12 cellular contexts compared by ENCODE assay signal in the genomic region with DNA sequence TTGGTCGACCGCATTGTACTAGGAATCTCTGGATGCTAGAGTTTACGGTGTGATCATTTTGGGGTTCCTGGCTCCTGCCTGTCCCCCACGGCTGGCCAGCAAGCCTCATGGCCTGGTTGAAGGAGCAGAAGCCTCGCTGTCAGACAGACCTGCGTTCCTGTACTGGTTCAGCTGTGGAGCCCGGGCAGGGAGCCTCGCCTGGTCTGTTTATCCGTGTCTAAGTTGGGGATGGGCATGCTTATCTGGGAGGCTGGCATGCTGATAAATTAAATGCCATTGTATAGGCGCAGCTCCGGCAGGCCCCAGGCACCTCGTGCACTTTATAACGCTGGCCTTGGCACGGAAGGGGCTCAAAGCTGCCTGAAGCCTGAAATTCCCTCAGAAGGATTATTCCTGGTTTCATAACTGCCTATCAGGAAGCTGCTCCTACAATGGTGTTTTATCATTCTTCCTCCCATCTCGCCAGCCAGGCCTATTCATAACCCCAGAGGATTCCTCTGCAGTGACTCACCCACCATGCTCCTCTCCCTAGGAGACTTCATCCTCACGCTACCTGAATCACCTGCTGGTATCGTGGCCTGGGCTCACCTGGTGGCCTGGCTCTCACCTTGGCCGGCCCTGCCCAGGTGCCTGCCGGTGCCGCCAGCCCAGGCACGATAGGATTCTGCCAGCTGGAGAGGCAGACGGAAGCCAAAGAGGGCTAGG.
DNase-seq lines count a peak whose midpoint lies in the region; TF ChIP-seq lines count a peak whose summit lies in the region.
"Had no signal": no experiment of that assay in that cellular context is flagged by ENCODE, and none has a peak within 500 bp of the region (broad histone marks: within the 10 kb centered on the region; RNA-seq: fewer than 3 reads in every experiment).

No MANE protein-coding gene starts in this region.

- peaks cover 0 to 4% of the 10 kb centered on the region in 2 donors for H3K36me3 Mint-ChIP-seq in CD4-positive, alpha-beta memory T cell
- H3K36me3 Mint-ChIP-seq in activated naive CD4-positive, alpha-beta T cell treated with anti-CD3 and anti-CD28 coated beads, Interleukin-2, amount 10 ng/mL, durations not matched to agents 7 days and 5 days, result no peaks in the 10 kb centered on the region
- H3K36me3 Mint-ChIP-seq: CD14-positive monocyte had no signal

- no peaks in the 10 kb centered on the region for H3K79me2 ChIP-seq in ACC112 (ENCODE audit: control insufficient read depth, insufficient read depth, low read length, unreplicated experiment)

- intact Hi-C loops in CD4-positive, alpha-beta memory T cell (cut with micrococcal nuclease), result no loop called here

- H3K4me3 ChIP-seq in ACC112 (ENCODE audit: low read depth, low read length), result no peak overlapping the region
- H3K4me3 ChIP-seq in coronary artery, result no peak overlapping the region
- no peak overlapping the region for H3K4me3 ChIP-seq in CD4-positive, alpha-beta memory T cell (ENCODE audit: low read length in 2 of 2)

- no peak for TF ChIP-seq CTCF in coronary artery (IDR thresholded peaks at IDR 0.05)

- peak overlapping the region; percentile 83 for H3K27ac ChIP-seq in ACC112 (ENCODE audit: low read depth, low read length)
- no peak overlapping the region for H3K27ac ChIP-seq in coronary artery
- H3K27ac ChIP-seq in CD4-positive, alpha-beta memory T cell (ENCODE audit: low read depth, low read length), result no peak overlapping the region

- no peaks in the 10 kb centered on the region for H3K9me3 ChIP-seq in CD4-positive, alpha-beta memory T cell (ENCODE audit: control insufficient read depth in 1 of 2, low read length in 2 of 2)

- H3K36me3 ChIP-seq in ACC112 (ENCODE audit: insufficient read depth, low read length), result no peaks in the 10 kb centered on the region
- H3K36me3 ChIP-seq in CD4-positive, alpha-beta memory T cell (ENCODE audit: insufficient read depth, low read length), result no peaks in the 10 kb centered on the region

- H3K4me3 Mint-ChIP-seq in CD4-positive, alpha-beta memory T cell, result no peak overlapping the region
- H3K4me3 Mint-ChIP-seq in activated naive CD4-positive, alpha-beta T cell treated with anti-CD3 and anti-CD28 coated beads, Interleukin-2, amount 10 ng/mL, durations not matched to agents 7 days and 5 days, result no peak overlapping the region
- H3K4me3 Mint-ChIP-seq: CD14-positive monocyte had no signal

- POLR2A ChIA-PET in CD4-positive, alpha-beta memory T cell (lab: Charles Lee; ENCODE audit: partially characterized antibody), result no interaction called here

- CTCF ChIA-PET in CD4-positive, alpha-beta memory T cell (lab: Charles Lee; ENCODE audit: partially characterized antibody), result no interaction called here
- CTCF ChIA-PET in activated naive CD4-positive, alpha-beta T cell treated with anti-CD3 and anti-CD28 coated beads, Interleukin-2, amount 10 ng/mL, durations not matched to agents 7 days and 5 days (lab: Charles Lee), result no interaction called here

- DNase-seq in HuH-7.5 (ENCODE audit: low spot score) (peak; percentile 57), coronary artery (ENCODE audit: low spot score) (peak; percentile 65), lung microvascular endothelial cell (ENCODE audit: low read depth in 2 of 2) (peak; percentile 81 to 92), T-helper 2 cell (no peak)
- DNase-seq in CD4-positive, alpha-beta memory T cell, result no peak
- DNase-seq in stimulated activated CD4-positive, alpha-beta T cell treated with anti-CD3 and anti-CD28 coated beads, Interleukin-4, amount 100 ng/mL, for 4 hours, result no peak
- no peak for DNase-seq in activated naive CD4-positive, alpha-beta T cell treated with anti-CD3 and anti-CD28 coated beads, Interleukin-2, amount 10 ng/mL, durations not matched to agents 7 days and 5 days
- DNase-seq: activated CD4-positive, alpha-beta T cell treated with anti-CD3 and anti-CD28 coated beads for 48 hours; cerebellar nuclear complex; NCI-H526 had no signal

- H3K4me1 Mint-ChIP-seq in CD4-positive, alpha-beta memory T cell, result no peaks in the 10 kb centered on the region
- H3K4me1 Mint-ChIP-seq in activated naive CD4-positive, alpha-beta T cell treated with anti-CD3 and anti-CD28 coated beads, Interleukin-2, amount 10 ng/mL, durations not matched to agents 7 days and 5 days, result no peaks in the 10 kb centered on the region
- H3K4me1 Mint-ChIP-seq: CD14-positive monocyte had no signal

- peaks cover 18% of the 10 kb centered on the region for H3K4me1 ChIP-seq in ACC112 (ENCODE audit: control insufficient read depth, insufficient read depth, low read length, unreplicated experiment)
- no peaks in the 10 kb centered on the region for H3K4me1 ChIP-seq in CD4-positive, alpha-beta memory T cell (ENCODE audit: insufficient read depth, low read length)

- no peak overlapping the region for H3K27ac Mint-ChIP-seq in CD4-positive, alpha-beta memory T cell
- no peak overlapping the region for H3K27ac Mint-ChIP-seq in activated naive CD4-positive, alpha-beta T cell treated with anti-CD3 and anti-CD28 coated beads, Interleukin-2, amount 10 ng/mL, durations not matched to agents 7 days and 5 days
- H3K27ac Mint-ChIP-seq: CD14-positive monocyte had no signal

- peaks cover 2 to 19% (median 9%) of the 10 kb centered on the region in 8 donors for H3K9me3 Mint-ChIP-seq in CD4-positive, alpha-beta memory T cell
- H3K9me3 Mint-ChIP-seq in activated naive CD4-positive, alpha-beta T cell treated with anti-CD3 and anti-CD28 coated beads, Interleukin-2, amount 10 ng/mL, durations not matched to agents 7 days and 5 days, result peaks cover 13% of the 10 kb centered on the region

- H3K27me3 Mint-ChIP-seq in CD4-positive, alpha-beta memory T cell, result no peaks in the 10 kb centered on the region
- peaks cover 5% of the 10 kb centered on the region for H3K27me3 Mint-ChIP-seq in activated naive CD4-positive, alpha-beta T cell treated with anti-CD3 and anti-CD28 coated beads, Interleukin-2, amount 10 ng/mL, durations not matched to agents 7 days and 5 days

- no peaks in the 10 kb centered on the region for H3K27me3 ChIP-seq in ACC112 (ENCODE audit: insufficient read depth, low read length)
- H3K27me3 ChIP-seq in CD4-positive, alpha-beta memory T cell (ENCODE audit: insufficient read depth, low read length), result no peaks in the 10 kb centered on the region

- H2AFZ ChIP-seq in ACC112 (ENCODE audit: low read length, unreplicated experiment), result no peak overlapping the region

Comparison
In these comparisons a context has a peak if more than half of its experiments do, and no peak if none do; other contexts are left out.
1. DNase-seq: peak in HuH-7.5 (single experiment), coronary artery (single experiment) and lung microvascular endothelial cell (2 of 2); none in T-helper 2 cell (0 of 5), CD4-positive, alpha-beta memory T cell (0 of 5), stimulated activated CD4-positive, alpha-beta T cell treated with anti-CD3 and anti-CD28 coated beads, Interleukin-4, amount 100 ng/mL, for 4 hours (0 of 2) and activated naive CD4-positive, alpha-beta T cell treated with anti-CD3 and anti-CD28 coated beads, Interleukin-2, amount 10 ng/mL, durations not matched to agents 7 days and 5 days (single experiment).